8 cellular contexts compared by ENCODE assay signal in the genomic region with DNA sequence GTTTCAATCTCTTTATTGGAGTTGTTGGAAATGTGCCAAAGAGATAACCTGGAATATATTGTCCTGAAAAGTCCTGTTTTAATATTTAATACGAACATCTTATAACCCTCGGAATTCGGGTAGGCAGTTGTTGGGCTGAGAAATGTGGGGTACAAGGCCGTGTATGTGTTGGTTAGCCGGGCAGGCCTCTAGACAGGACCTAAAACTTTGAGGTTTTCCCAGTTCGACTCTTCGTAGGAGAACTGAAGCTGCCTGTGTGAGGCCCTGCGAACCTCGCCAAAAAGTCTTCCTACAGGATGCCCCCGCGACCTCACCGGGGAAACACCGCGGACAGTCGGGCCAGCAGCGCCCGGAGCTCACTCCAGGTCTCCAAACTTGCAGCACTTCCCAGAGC. TPM values are rescaled to one million over a fixed set of nuclear protein-coding genes. Genes with fewer than 3 reads are reported as not detected.
A peak's percentile ranks its signal among the peaks of the same experiment; 100 is the strongest.
DNase-seq lines count a peak whose midpoint lies in the region; ATAC-seq and TF ChIP-seq lines count a peak whose summit lies in the region.

No MANE protein-coding gene starts in this region.

- ATAC-seq in GM19324 (IDR thresholded peaks at IDR 0.05; ENCODE audit: low FRiP score, unreplicated experiment) = peak; percentile 20

- H3K9me3 ChIP-seq in neutrophil = no peaks in the 10 kb centered on the region

- no peak for TF ChIP-seq CTCF in KMS-11 (conservative IDR thresholded peaks at IDR 0.05; ENCODE audit: low read depth, low read length)
- TF ChIP-seq CTCF in dorsolateral prefrontal cortex (IDR thresholded peaks at IDR 0.05 in 54 of 56, conservative IDR thresholded peaks at IDR 0.05 in 2 of 56; ENCODE audit: low read depth in 1 of 56, partially characterized antibody in 56 of 56) = no peak
- TF ChIP-seq CTCF in neutrophil (IDR thresholded peaks at IDR 0.05) = no peak

- DNase-seq in dorsolateral prefrontal cortex = no peak
- DNase-seq in COR-L47 (lab: John Stamatoyannopoulos, UW) = no peak
- DNase-seq in GM19238 (ENCODE audit: insufficient read length, low spot score) = no peak
- no peak for DNase-seq in dedifferentiated amniotic fluid mesenchymal stem cell (ENCODE audit: extremely low spot score)
- DNase-seq in SIG-M5 treated with dmso at 0.1 percent for 504 hours (lab: John Stamatoyannopoulos, UW; ENCODE audit: unreplicated experiment) = no peak

- no peaks in the 10 kb centered on the region for H3K36me3 ChIP-seq in KMS-11 (ENCODE audit: insufficient read depth)
- H3K36me3 ChIP-seq in neutrophil = no peaks in the 10 kb centered on the region

- intact Hi-C loops in dorsolateral prefrontal cortex (cut with DNase I) = loop anchor here in 1 of 2 donors (5.0 kb wide), 1 partner anchor 51 kb away; no protein-coding TSS in a partner anchor

- peak overlapping the region; percentile 77 for H3K9ac ChIP-seq in KMS-11

- peak overlapping the region; percentile 91 for H3K4me2 ChIP-seq in KMS-11

- H3K27ac ChIP-seq in KMS-11 = no peak overlapping the region; the same call in 1 of the 2 replicates
- peak overlapping the region in 57 of 59 donors; percentile 40 to 92 (median 87) for H3K27ac ChIP-seq in dorsolateral prefrontal cortex
- peak overlapping the region; percentile 33 for H3K27ac ChIP-seq in neutrophil

- peak overlapping the region; percentile 91 for H2AFZ ChIP-seq in KMS-11 (ENCODE audit: low read depth)

- no peaks in the 10 kb centered on the region for H4K20me1 ChIP-seq in KMS-11 (ENCODE audit: insufficient read depth)

- H3K4me3 ChIP-seq in KMS-11 (IDR thresholded peaks at IDR 0.05; ENCODE audit: insufficient read depth, low read depth, low read length) (no peak overlapping the region), dorsolateral prefrontal cortex (peak overlapping the region; percentile 51 to 91 (median 78)), neutrophil (ENCODE audit: low read depth in 1 of 2, low read length in 1 of 2) (peak overlapping the region; percentile 66 to 67)

- H3K4me1 ChIP-seq in KMS-11 (ENCODE audit: low read depth, poor library complexity, severe bottlenecking) = peaks cover 29% of the 10 kb centered on the region
- H3K4me1 ChIP-seq in neutrophil (ENCODE audit: control insufficient read depth in 1 of 2, insufficient read depth in 1 of 2, low read depth in 1 of 2, low read length in 1 of 2) = peaks cover 27 to 28% of the 10 kb centered on the region in 2 experiments

- H3K27me3 ChIP-seq in KMS-11 (ENCODE audit: insufficient read depth, low read depth) (no peaks in the 10 kb centered on the region), dorsolateral prefrontal cortex (no peaks in the 10 kb centered on the region), neutrophil (peaks cover 21% of the 10 kb centered on the region)

- no peaks in the 10 kb centered on the region for H3K79me2 ChIP-seq in KMS-11 (ENCODE audit: insufficient read depth, low read depth)

RNA-seq across cellular contexts. Expression of gene TJP2, which starts 0.6 kb away (rescaled TPM):
- total RNA-seq in dorsolateral prefrontal cortex = 100 to 1,000 TPM in 22 of 120 experiments, 10 to 100 TPM in 98; 22.2 to 199 (median 67.6) TPM
